In genomic region chr16:67149276-67150057, GRCh38 we compare ENCODE assay signal across 8 cellular contexts. TPM values are rescaled to one million over a fixed set of nuclear protein-coding genes. Genes with fewer than 3 reads are reported as not detected.
DNase-seq lines count a peak whose midpoint lies in the region; ATAC-seq and TF ChIP-seq lines count a peak whose summit lies in the region.

No MANE protein-coding gene starts in this region.

- no peak for TF ChIP-seq RAD21 in liver (IDR thresholded peaks at IDR 0.05)

- in situ Hi-C loops in astrocyte of the cerebellum (cut with HindIII; ENCODE audit: low sequenced_read_pairs), result no loop called here

- DNase-seq in Right ventricle myocardium superior, result peak; percentile 42
- no peak for DNase-seq in left cardiac atrium
- DNase-seq in astrocyte of the cerebellum (ENCODE audit: low read depth), result no peak
- no peak for DNase-seq in type B pancreatic cell (ENCODE audit: extremely low spot score, unreplicated experiment)
- DNase-seq in AML-193 (lab: John Stamatoyannopoulos, UW), result no peak
- DNase-seq in Ammon's horn (ENCODE audit: low spot score), result no peak

- H3K27ac ChIP-seq in liver (ENCODE audit: low read depth in 1 of 2, low read length in 2 of 2), result no peak overlapping the region

- H3K27ac Mint-ChIP-seq in type B pancreatic cell, result no peak overlapping the region

- H3K9me3 ChIP-seq in liver (ENCODE audit: control insufficient read depth in 4 of 4, low read length in 3 of 4), result no peaks in the 10 kb centered on the region

- peaks cover 41% of the 10 kb centered on the region for H3K27me3 Mint-ChIP-seq in type B pancreatic cell

- H3K4me3 ChIP-seq in astrocyte of the cerebellum (ENCODE audit: low read depth, low read length), result peak overlapping the region; percentile 55
- H3K4me3 ChIP-seq in liver (ENCODE audit: low read depth in 1 of 3, low read length in 3 of 3), result no peak overlapping the region

- H3K36me3 Mint-ChIP-seq in type B pancreatic cell, result peaks cover 16% of the 10 kb centered on the region

- no peaks in the 10 kb centered on the region for H3K27me3 ChIP-seq in liver (ENCODE audit: control insufficient read depth in 4 of 4, insufficient read depth in 4 of 4, low read length in 3 of 4)

- WGBS in liver, result 47% methylated on average over 79 of the region's 79 CpGs

- peak overlapping the region; percentile 37 for H3K4me3 Mint-ChIP-seq in type B pancreatic cell

- intact Hi-C loops in Right ventricle myocardium superior (cut with DNase I) (no loop called here), left cardiac atrium (cut with DNase I) (no loop called here)

- H3K36me3 ChIP-seq in liver (ENCODE audit: control insufficient read depth in 4 of 4, insufficient read depth in 3 of 4, low read depth in 1 of 4, low read length in 3 of 4), result peaks cover 22 to 41% (median 36%) of the 10 kb centered on the region in 4 donors

- H3K4me1 ChIP-seq in liver (ENCODE audit: control insufficient read depth in 4 of 4, insufficient read depth in 4 of 4, low read length in 3 of 4), result peaks cover 3 to 13% (median 8%) of the 10 kb centered on the region in 4 donors

- ATAC-seq in Right ventricle myocardium superior (ENCODE audit: poor library complexity) (no peak), left cardiac atrium (no peak), HG03095 (IDR thresholded peaks at IDR 0.05; ENCODE audit: unreplicated experiment) (no peak)

- TF ChIP-seq CTCF in astrocyte of the cerebellum (IDR thresholded peaks at IDR 0.05; ENCODE audit: low read depth, low read length, missing control alignments) (no peak), liver (IDR thresholded peaks at IDR 0.05; ENCODE audit: low read depth, low read length, missing input control) (peak; percentile 11), type B pancreatic cell (conservative IDR thresholded peaks at IDR 0.05) (no peak)

- no peaks in the 10 kb centered on the region for H3K4me1 Mint-ChIP-seq in type B pancreatic cell (ENCODE audit: unreplicated experiment)

- no peaks in the 10 kb centered on the region for H3K9me3 Mint-ChIP-seq in type B pancreatic cell

- no peak overlapping the region for H3K9ac ChIP-seq in liver (ENCODE audit: low read depth in 1 of 2, low read length in 2 of 2)

TF ChIP-seq in liver, 16 proteins besides CTCF, POLR2A, EP300 and RAD21:
- TF ChIP-seq RXRA (IDR thresholded peaks at IDR 0.05) (no peak), NR2F2 (IDR thresholded peaks at IDR 0.05) (no peak), HNF4A (conservative IDR thresholded peaks at IDR 0.05) (no peak), FOXA2 (IDR thresholded peaks at IDR 0.05) (no peak), HNF4G (IDR thresholded peaks at IDR 0.05) (no peak), GABPA (IDR thresholded peaks at IDR 0.05 in 1 of 2, conservative IDR thresholded peaks at IDR 0.05 in 1 of 2) (no peak), MAX (IDR thresholded peaks at IDR 0.05) (no peak), YY1 (IDR thresholded peaks at IDR 0.05) (no peak), TAF1 (conservative IDR thresholded peaks at IDR 0.05) (no peak), EGR1 (IDR thresholded peaks at IDR 0.05; ENCODE audit: low read depth in 2 of 2) (no peak), SP1 (IDR thresholded peaks at IDR 0.05) (no peak)

RNA-seq across cellular contexts. Expression of gene B3GNT9, which starts 1.3 kb away (rescaled TPM):
- total RNA-seq in Right ventricle myocardium superior, result 8.1 TPM
- 10 to 100 TPM; 11.3 to 15.1 TPM for total RNA-seq in left cardiac atrium
- total RNA-seq in liver, result 1 to 10 TPM; 1.2 to 2.3 TPM
- 1 to 10 TPM in 1 of 2 donors, under 1 TPM in 1; 0.43 to 1.6 TPM for polyA plus RNA-seq in liver
- total RNA-seq in type B pancreatic cell (ENCODE audit: low replicate concordance), result 9.7 and 11.0 TPM in 2 replicates

RNA-seq across cellular contexts. Expression of gene TRADD, which starts 10.2 kb away (rescaled TPM):
- total RNA-seq in Right ventricle myocardium superior, result 9.0 TPM
- total RNA-seq in left cardiac atrium, result 10 to 100 TPM; 10.6 to 11.1 TPM
- 10 to 100 TPM in 1 of 2 donors, 1 to 10 TPM in 1; 5.7 to 10.5 TPM for total RNA-seq in liver
- 10 to 100 TPM in 1 of 2 donors, 1 to 10 TPM in 1; 9.7 to 10.8 TPM for polyA plus RNA-seq in liver
- 6.2 and 14.8 TPM in 2 replicates for total RNA-seq in type B pancreatic cell (ENCODE audit: low replicate concordance)

RNA-seq across cellular contexts. Expression of gene FBXL8, which starts 10.3 kb away (rescaled TPM):
- total RNA-seq in Right ventricle myocardium superior, result 9.5 TPM
- total RNA-seq in left cardiac atrium, result 1 to 10 TPM; 8.0 to 8.5 TPM
- total RNA-seq in liver, result 1 to 10 TPM; 1.4 to 9.2 TPM
- polyA plus RNA-seq in liver, result 1 to 10 TPM; 6.1 to 6.2 TPM
- total RNA-seq in type B pancreatic cell (ENCODE audit: low replicate concordance), result 4.5 and 9.2 TPM in 2 replicates

RNA-seq across cellular contexts. Expression of gene HSF4, which starts 15.1 kb away (rescaled TPM):
- total RNA-seq in Right ventricle myocardium superior (62.9 TPM), left cardiac atrium (10 to 100 TPM; 24.3 to 48.1 TPM), liver (1 to 10 TPM in 1 of 2 donors, under 1 TPM in 1; 0.42 to 5.1 TPM), type B pancreatic cell (ENCODE audit: low replicate concordance) (10.4 and 11.1 TPM in 2 replicates)
- 1 to 10 TPM; 3.8 to 4.9 TPM for polyA plus RNA-seq in liver

RNA-seq across cellular contexts. Expression of gene NOL3, which starts 20.9 kb away (rescaled TPM):
- total RNA-seq in Right ventricle myocardium superior (105 TPM), left cardiac atrium (10 to 100 TPM; 58.6 to 80.5 TPM), liver (1 to 10 TPM; 3.0 to 9.9 TPM), type B pancreatic cell (ENCODE audit: low replicate concordance) (8.4 and 17.5 TPM in 2 replicates)
- polyA plus RNA-seq in liver, result 10 to 100 TPM; 11.4 to 18.0 TPM
